Comparison of ENCODE assay signal across 8 cellular contexts in the genomic region with DNA sequence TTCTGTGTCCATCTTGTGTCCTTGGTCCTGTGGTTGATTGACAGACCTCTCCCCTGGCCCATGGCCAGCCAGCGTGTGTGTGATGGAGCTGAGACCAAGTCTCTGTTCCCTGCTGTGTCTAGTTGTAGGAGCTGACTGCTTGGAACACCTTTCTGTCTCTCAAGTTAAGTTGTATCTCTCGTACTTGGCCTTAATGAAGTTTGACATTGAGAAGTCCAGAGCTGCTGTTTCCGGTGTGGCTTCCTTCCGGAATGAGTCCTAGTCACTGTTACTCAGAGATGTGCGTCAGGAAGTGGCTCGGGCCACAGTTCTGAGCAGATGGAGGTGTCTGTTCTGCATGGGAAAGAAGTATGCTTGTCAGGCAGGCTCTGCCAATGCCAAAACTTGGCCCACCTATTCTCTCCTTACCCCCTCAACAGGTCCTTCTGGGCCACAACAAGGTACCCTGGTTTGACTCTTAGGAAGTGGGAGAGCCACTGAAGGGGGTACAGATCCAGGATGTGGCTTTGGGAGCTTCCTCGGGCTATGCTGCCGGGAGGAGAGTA. TPM values are rescaled to one million over a fixed set of nuclear protein-coding genes. Genes with fewer than 3 reads are reported as not detected.
DNase-seq lines count a peak whose midpoint lies in the region; ATAC-seq, FAIRE-seq and TF ChIP-seq lines count a peak whose summit lies in the region.

No MANE protein-coding gene starts in this region.

- peak overlapping the region; percentile 3; the same call in 1 of the 2 replicates for H3K27ac ChIP-seq in OCI-LY3 (ENCODE audit: low read length)

- ATAC-seq in activated T-cell treated with anti-CD3 and anti-CD28 coated beads, Interleukin-2, amount 50 U/mL, for 72 hours (replicated peaks in 1 of 2) = peak; percentile 75 to 80
- ATAC-seq in Right ventricle myocardium inferior = peak; percentile 21

- no peak for TF ChIP-seq CTCF in OCI-LY3 (IDR thresholded peaks at IDR 0.05; ENCODE audit: low read depth, low read length)

- H3K4me1 ChIP-seq in OCI-LY3 (ENCODE audit: low read length) = peaks cover 43% of the 10 kb centered on the region

- DNase-seq in GM19239 (ENCODE audit: insufficient read length, low spot score) (peak; percentile 55), Right ventricle myocardium inferior (ENCODE audit: missing footprints) (peak; percentile 83), iPS-NIHi11 (ENCODE audit: low spot score) (no peak), HTR-8/SVneo (ENCODE audit: insufficient read length, low spot score) (no peak), cerebellar cortex (ENCODE audit: low spot score) (no peak)
- DNase-seq in activated T-cell treated with anti-CD3 and anti-CD28 coated beads, Interleukin-2, amount 50 U/mL, for 72 hours = peak; percentile 70 to 80
- DNase-seq in stimulated activated CD4-positive, alpha-beta T cell treated with anti-CD3 and anti-CD28 coated beads, Interleukin-1b, Interleukin-23, amount 100 ng/mL, for 24 hours (ENCODE audit: low read depth in 4 of 4, low spot score in 1 of 4) = peak; percentile 35 to 57 (median 44)

- 0 out of 2 replicates have a peak overlapping the region, but pooled peaks have one; percentile 0 for H3K4me3 ChIP-seq in OCI-LY3 (ENCODE audit: low read length)

- peak overlapping the region; percentile 53 for H3K4me2 ChIP-seq in OCI-LY3 (ENCODE audit: low read length)

- peaks cover 2 to 5% of the 10 kb centered on the region in 2 donors for H3K36me3 Mint-ChIP-seq in activated T-cell treated with anti-CD3 and anti-CD28 coated beads, Interleukin-2, amount 50 U/mL, for 72 hours (ENCODE audit: insufficient read depth in 2 of 2)

- peaks cover 87% of the 10 kb centered on the region for H3K4me1 Mint-ChIP-seq in activated T-cell treated with anti-CD3 and anti-CD28 coated beads, Interleukin-2, amount 50 U/mL, for 72 hours (ENCODE audit: low read depth)

- intact Hi-C loops in Right ventricle myocardium inferior (cut with DNase I) = loop anchor here (5.0 kb wide), 1 partner anchor 52 kb away; the partner anchor contains the start of gene GATAD2A

- peak; percentile 96 for FAIRE-seq in GM19239 (lab: Jason Lieb, UNC)
- no peak for FAIRE-seq in HTR-8/SVneo (lab: Jason Lieb, UNC)

- peaks cover 20% of the 10 kb centered on the region for H3K36me3 ChIP-seq in OCI-LY3 (replicated peaks; ENCODE audit: low read depth, low read length)

- no peak overlapping the region for H2AFZ ChIP-seq in OCI-LY3 (ENCODE audit: low read depth, low read length)

- no peaks in the 10 kb centered on the region for H3K27me3 Mint-ChIP-seq in activated T-cell treated with anti-CD3 and anti-CD28 coated beads, Interleukin-2, amount 50 U/mL, for 72 hours (ENCODE audit: low read depth)

- H3K79me2 ChIP-seq in OCI-LY3 (ENCODE audit: low read length) = peaks cover 95% of the 10 kb centered on the region

- H4K20me1 ChIP-seq in OCI-LY3 (ENCODE audit: insufficient read depth, low read length) = peaks cover 85% of the 10 kb centered on the region

- peak overlapping the region; percentile 87 to 89 for H3K4me3 Mint-ChIP-seq in activated T-cell treated with anti-CD3 and anti-CD28 coated beads, Interleukin-2, amount 50 U/mL, for 72 hours

- no peak overlapping the region for H3K9ac ChIP-seq in OCI-LY3 (ENCODE audit: low read length)

- H3K27me3 ChIP-seq in OCI-LY3 (ENCODE audit: low read depth, low read length) = no peaks in the 10 kb centered on the region

- H3K9me3 ChIP-seq in OCI-LY3 (ENCODE audit: insufficient read depth, low read length) = no peaks in the 10 kb centered on the region

- H3K9me3 Mint-ChIP-seq in activated T-cell treated with anti-CD3 and anti-CD28 coated beads, Interleukin-2, amount 50 U/mL, for 72 hours = no peaks in the 10 kb centered on the region

- H3K27ac Mint-ChIP-seq in activated T-cell treated with anti-CD3 and anti-CD28 coated beads, Interleukin-2, amount 50 U/mL, for 72 hours = peak overlapping the region; percentile 99

RNA-seq across cellular contexts. Expression of gene GATAD2A, which starts 54.3 kb away (rescaled TPM):
- 100 to 1,000 TPM; 100 to 126 TPM for total RNA-seq in activated T-cell treated with anti-CD3 and anti-CD28 coated beads, Interleukin-2, amount 50 U/mL, for 72 hours
- total RNA-seq in Right ventricle myocardium inferior = 25.9 TPM

RNA-seq across cellular contexts. Expression of gene TSSK6, which starts 55.6 kb away (rescaled TPM):
- 1 to 10 TPM; 5.0 to 5.6 TPM for total RNA-seq in activated T-cell treated with anti-CD3 and anti-CD28 coated beads, Interleukin-2, amount 50 U/mL, for 72 hours
- total RNA-seq in Right ventricle myocardium inferior = 0.32 TPM

RNA-seq across cellular contexts. Expression of gene NDUFA13, which starts 56.2 kb away (rescaled TPM):
- 100 to 1,000 TPM; 229 to 263 TPM for total RNA-seq in activated T-cell treated with anti-CD3 and anti-CD28 coated beads, Interleukin-2, amount 50 U/mL, for 72 hours
- total RNA-seq in Right ventricle myocardium inferior = 1,344 TPM

Comparison
In these comparisons a context has a peak if more than half of its experiments do, and no peak if none do; other contexts are left out.
1. DNase-seq: peak in GM19239 (single experiment), activated T-cell treated with anti-CD3 and anti-CD28 coated beads, Interleukin-2, amount 50 U/mL, for 72 hours (2 of 2), Right ventricle myocardium inferior (single experiment) and stimulated activated CD4-positive, alpha-beta T cell treated with anti-CD3 and anti-CD28 coated beads, Interleukin-1b, Interleukin-23, amount 100 ng/mL, for 24 hours (4 of 4); none in iPS-NIHi11 (single experiment), HTR-8/SVneo (single experiment) and cerebellar cortex (single experiment).